2 cellular contexts compared by ENCODE assay signal in genomic region chr7:129857313-129857712, GRCh38.
TF ChIP-seq lines count a peak whose summit lies in the region.

No MANE protein-coding gene starts in this region.

TF ChIP-seq in SK-N-SH, 30 proteins besides CTCF, POLR2A, EP300 and RAD21 (continued from another document):
- TF ChIP-seq REST (IDR thresholded peaks at IDR 0.05; ENCODE audit: low read depth, low read length) (no peak), NFIC (IDR thresholded peaks at IDR 0.05; ENCODE audit: borderline replicate concordance) (peak; percentile 22; the same call in 1 of the 2 replicates), YY1 (IDR thresholded peaks at IDR 0.05; ENCODE audit: low read depth) (no peak), ELF1 (IDR thresholded peaks at IDR 0.05) (no peak), FOSL2 (IDR thresholded peaks at IDR 0.05; ENCODE audit: borderline replicate concordance, low read depth) (no peak), JUND (IDR thresholded peaks at IDR 0.05) (0 out of 2 replicates have a peak, but pooled peaks have one; percentile 42), USF2 (IDR thresholded peaks at IDR 0.05; ENCODE audit: borderline replicate concordance, low read depth, low read length) (no peak), MXI1 (IDR thresholded peaks at IDR 0.05; ENCODE audit: low read depth, low read length) (no peak), FOXJ3 (CRISPR knock-in tag; IDR thresholded peaks at IDR 0.05) (no peak), IRF3 (IDR thresholded peaks at IDR 0.05; ENCODE audit: low read depth, low read length) (no peak), RCOR1 (IDR thresholded peaks at IDR 0.05; ENCODE audit: low read length) (no peak), GABPA (IDR thresholded peaks at IDR 0.05; ENCODE audit: low read depth) (no peak), FOXM1 (IDR thresholded peaks at IDR 0.05; ENCODE audit: low read depth) (no peak), EZH2phosphoT487 (IDR thresholded peaks at IDR 0.05; ENCODE audit: borderline replicate concordance, low read depth) (no peak), ZBTB33 (IDR thresholded peaks at IDR 0.05; ENCODE audit: borderline replicate concordance, low read depth) (no peak), PBX3 (IDR thresholded peaks at IDR 0.05) (peak; percentile 89), TAF1 (IDR thresholded peaks at IDR 0.05; ENCODE audit: borderline replicate concordance, low read depth, low read length) (no peak), SMC3 (IDR thresholded peaks at IDR 0.05; ENCODE audit: low read depth, low read length) (no peak), TEAD4 (IDR thresholded peaks at IDR 0.05; ENCODE audit: borderline replicate concordance, insufficient read depth) (no peak), RFX5 (IDR thresholded peaks at IDR 0.05; ENCODE audit: low read length) (no peak)
TF ChIP-seq in SK-N-SH: peak in this region for 4.

TF ChIP-seq in SK-N-SH treated with all-trans-retinoic acid at 6 μM for 48 hours, 23 proteins besides CTCF, POLR2A, EP300 and RAD21 (continued from another document):
- TF ChIP-seq TSHZ2 (CRISPR knock-in tag; IDR thresholded peaks at IDR 0.05) = no peak
- TF ChIP-seq ZNF70 (CRISPR knock-in tag; IDR thresholded peaks at IDR 0.05) = no peak
- TF ChIP-seq ZFP3 (CRISPR knock-in tag; IDR thresholded peaks at IDR 0.05) = no peak
- no peak for TF ChIP-seq POU6F1 (CRISPR knock-in tag; IDR thresholded peaks at IDR 0.05; ENCODE audit: borderline replicate concordance, low read depth)
- no peak for TF ChIP-seq PPARA (CRISPR knock-in tag; IDR thresholded peaks at IDR 0.05; ENCODE audit: borderline replicate concordance)
- TF ChIP-seq SNAI2 (CRISPR knock-in tag; IDR thresholded peaks at IDR 0.05) = no peak
- TF ChIP-seq ISL1 (CRISPR knock-in tag; IDR thresholded peaks at IDR 0.05) = no peak
- no peak for TF ChIP-seq ESRRG (CRISPR knock-in tag; IDR thresholded peaks at IDR 0.05)
- no peak for TF ChIP-seq ZNF565 (CRISPR knock-in tag; conservative IDR thresholded peaks at IDR 0.05; ENCODE audit: low read depth)
